1 cellular context compared by ENCODE assay signal in genomic region chr2:187302619-187303018, GRCh38.
TF ChIP-seq lines count a peak whose summit lies in the region.

No MANE protein-coding gene starts in this region.

TF ChIP-seq in endothelial cell of umbilical vein, 7 proteins besides CTCF, POLR2A, EP300 and RAD21:
- TF ChIP-seq GATA2 (IDR thresholded peaks at IDR 0.05; ENCODE audit: insufficient read depth, insufficient read length, low read depth, low read length) (peak; percentile 87), MAX (IDR thresholded peaks at IDR 0.05; ENCODE audit: insufficient read depth, insufficient read length) (no peak), POLR2AphosphoS5 (IDR thresholded peaks at IDR 0.05; ENCODE audit: insufficient read depth, low read depth, low read length) (peak; percentile 72), JUN (IDR thresholded peaks at IDR 0.05; ENCODE audit: borderline replicate concordance, insufficient read depth, insufficient read length, low read depth) (peak; percentile 95), MYC (IDR thresholded peaks at IDR 0.05; ENCODE audit: low read depth, low read length) (no peak), EZH2 (IDR thresholded peaks at IDR 0.05; ENCODE audit: borderline replicate concordance, low read depth, low read length, severe bottlenecking) (no peak), FOS (IDR thresholded peaks at IDR 0.05; ENCODE audit: borderline replicate concordance, insufficient read depth, low read length) (peak; percentile 87)
